In the genomic region with DNA sequence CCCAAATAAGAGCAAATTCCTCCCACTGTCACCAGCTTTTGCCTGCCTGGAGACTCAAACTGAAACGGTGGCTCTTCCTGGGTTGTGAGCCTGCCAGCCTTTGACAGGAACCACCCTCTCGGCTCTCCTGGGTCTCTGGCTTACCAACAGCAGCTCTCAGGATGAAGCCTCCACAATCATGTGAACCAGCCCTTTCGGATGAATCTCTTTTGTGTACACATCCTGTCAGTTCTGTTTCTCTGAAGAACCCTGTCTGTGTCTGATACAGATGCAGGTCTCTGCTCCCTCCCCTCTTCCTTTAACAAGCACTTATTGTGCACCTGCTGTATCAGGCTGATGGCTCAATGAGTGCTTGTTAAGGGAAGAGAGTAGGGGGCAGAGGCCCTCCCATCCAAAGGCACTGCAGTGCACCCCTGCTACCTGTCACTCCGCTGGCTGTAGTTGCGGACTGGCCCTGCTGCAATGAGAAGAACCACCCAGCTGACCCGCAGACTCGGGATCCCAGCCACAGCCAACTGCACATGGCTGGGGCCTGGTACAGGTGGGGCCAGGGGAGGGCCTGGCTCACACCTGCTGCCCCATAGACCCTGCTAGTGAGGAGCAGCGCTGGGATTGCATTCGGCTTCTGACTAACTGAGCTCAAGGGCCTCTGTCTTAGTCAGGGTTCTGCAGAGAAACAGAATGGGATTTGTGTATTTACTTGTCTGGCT, we compare ENCODE assay signal across 16 cellular contexts.
"Had no signal": no experiment of that assay in that cellular context is flagged by ENCODE, and none has a peak within 500 bp of the region (broad histone marks: within the 10 kb centered on the region; RNA-seq: fewer than 3 reads in every experiment).

No MANE protein-coding gene starts in this region.

- H3K36me3 Mint-ChIP-seq: naive B cell had no signal

- H3K4me1 Mint-ChIP-seq: naive B cell had no signal

- H3K27ac Mint-ChIP-seq: naive B cell; nephron progenitor cell; stimulated activated naive CD8-positive, alpha-beta T cell treated with anti-CD3 and anti-CD28 coated beads, Interleukin-15, Interleukin-2, amounts not matched to agents 100 ng/mL and 50 ng/mL, for 24 hours had no signal

- H3K9me3 Mint-ChIP-seq: naive B cell; nephron progenitor cell; stimulated activated naive CD8-positive, alpha-beta T cell treated with anti-CD3 and anti-CD28 coated beads, Interleukin-15, Interleukin-2, amounts not matched to agents 100 ng/mL and 50 ng/mL, for 24 hours had no signal

- H3K36me3 ChIP-seq: neutrophil, tibial nerve, upper lobe of right lung had no signal

- H3K27me3 ChIP-seq: hepatocyte, neutrophil, testis, tibial nerve, upper lobe of right lung had no signal

- H3K4me3 ChIP-seq: coronary artery, hepatocyte, testis, tibial nerve, upper lobe of right lung had no signal

- H3K9me3 ChIP-seq: neutrophil, testis, tibial nerve, upper lobe of right lung had no signal

- DNase-seq: effector CD4-positive, alpha-beta T cell; foreskin melanocyte; left colon; left ventricle myocardium superior; mesendoderm; naive B cell; nephron progenitor cell; small intestine; stimulated activated CD4-positive, alpha-beta T cell treated with anti-CD3 and anti-CD28 coated beads, Interleukin-12 subunit alpha, Interleukin-12 subunit beta, amount 100 ng/mL, for 4 hours; testis; upper lobe of right lung had no signal

- H3K27me3 Mint-ChIP-seq: stimulated activated naive CD8-positive, alpha-beta T cell treated with anti-CD3 and anti-CD28 coated beads, Interleukin-15, Interleukin-2, amounts not matched to agents 100 ng/mL and 50 ng/mL, for 24 hours had no signal

- H3K4me1 ChIP-seq: testis, tibial nerve, upper lobe of right lung had no signal

- H3K4me3 Mint-ChIP-seq: naive B cell; nephron progenitor cell; stimulated activated naive CD8-positive, alpha-beta T cell treated with anti-CD3 and anti-CD28 coated beads, Interleukin-15, Interleukin-2, amounts not matched to agents 100 ng/mL and 50 ng/mL, for 24 hours had no signal

- H3K27ac ChIP-seq: coronary artery, hepatocyte, neutrophil, testis, tibial nerve, upper lobe of right lung had no signal
